ENCODE assay signal across 8 cellular contexts in genomic region chr2:42048318-42049251, GRCh38.
DNase-seq lines count a peak whose midpoint lies in the region; ATAC-seq and TF ChIP-seq lines count a peak whose summit lies in the region.

No MANE protein-coding gene starts in this region.

- H3K4me1 Mint-ChIP-seq in effector memory CD8-positive, alpha-beta T cell (ENCODE audit: low read depth in 2 of 2) = peaks cover 0 to 3% of the 10 kb centered on the region in 2 donors

- DNase-seq in LNCaP clone FGC (ENCODE audit: low read depth) (no peak), NCI-H1092 (lab: John Stamatoyannopoulos, UW) (no peak), NOMO-1 treated with dmso at 0.1 percent for 144 hours (lab: John Stamatoyannopoulos, UW; ENCODE audit: unreplicated experiment) (no peak), GOT3 (lab: John Stamatoyannopoulos, UW) (no peak)
- no peak for DNase-seq in effector memory CD8-positive, alpha-beta T cell

- H3K4me1 ChIP-seq in muscle layer of duodenum (ENCODE audit: control insufficient read depth in 1 of 2, insufficient read depth in 2 of 2, low read length in 2 of 2) = peaks cover 9 to 27% of the 10 kb centered on the region in 2 donors

- H3K36me3 ChIP-seq in muscle layer of duodenum (ENCODE audit: control insufficient read depth in 1 of 2, insufficient read depth in 2 of 2, low read length in 2 of 2) = no peaks in the 10 kb centered on the region

- peak overlapping the region; percentile 99 for H3K27ac ChIP-seq in muscle layer of duodenum (ENCODE audit: low read length)

- H3K36me3 Mint-ChIP-seq in effector memory CD8-positive, alpha-beta T cell (ENCODE audit: insufficient read depth) = no peaks in the 10 kb centered on the region

- H3K4me3 ChIP-seq in LNCaP clone FGC (ENCODE audit: low read depth, low read length) (peak overlapping the region; percentile 41), muscle layer of duodenum (ENCODE audit: low read depth in 1 of 2, low read length in 2 of 2) (peak overlapping the region; percentile 76 to 88)

- TF ChIP-seq CTCF in LNCaP clone FGC (IDR thresholded peaks at IDR 0.05; ENCODE audit: control insufficient read depth, extremely low read depth, insufficient read depth) = no peak

- H3K27me3 ChIP-seq in muscle layer of duodenum (ENCODE audit: low read depth, low read length) = no peaks in the 10 kb centered on the region

- no peak overlapping the region for H3K27ac Mint-ChIP-seq in effector memory CD8-positive, alpha-beta T cell

- no peaks in the 10 kb centered on the region for H3K9me3 Mint-ChIP-seq in effector memory CD8-positive, alpha-beta T cell

- H3K9me3 ChIP-seq in muscle layer of duodenum (ENCODE audit: control insufficient read depth in 1 of 2, low read length in 2 of 2) = no peaks in the 10 kb centered on the region

- peaks cover 50 to 60% of the 10 kb centered on the region in 2 donors for H3K27me3 Mint-ChIP-seq in effector memory CD8-positive, alpha-beta T cell

- ATAC-seq in GM19025 (IDR thresholded peaks at IDR 0.05; ENCODE audit: low read depth, unreplicated experiment) = peak; percentile 6
- ATAC-seq in effector memory CD8-positive, alpha-beta T cell (replicated peaks) = peak; percentile 10
- ATAC-seq in HG03439 (IDR thresholded peaks at IDR 0.05; ENCODE audit: unreplicated experiment) = no peak

- peak overlapping the region; percentile 60 to 64 for H3K4me3 Mint-ChIP-seq in effector memory CD8-positive, alpha-beta T cell
